Comparison of ENCODE assay signal across 1 cellular context in the genomic region with DNA sequence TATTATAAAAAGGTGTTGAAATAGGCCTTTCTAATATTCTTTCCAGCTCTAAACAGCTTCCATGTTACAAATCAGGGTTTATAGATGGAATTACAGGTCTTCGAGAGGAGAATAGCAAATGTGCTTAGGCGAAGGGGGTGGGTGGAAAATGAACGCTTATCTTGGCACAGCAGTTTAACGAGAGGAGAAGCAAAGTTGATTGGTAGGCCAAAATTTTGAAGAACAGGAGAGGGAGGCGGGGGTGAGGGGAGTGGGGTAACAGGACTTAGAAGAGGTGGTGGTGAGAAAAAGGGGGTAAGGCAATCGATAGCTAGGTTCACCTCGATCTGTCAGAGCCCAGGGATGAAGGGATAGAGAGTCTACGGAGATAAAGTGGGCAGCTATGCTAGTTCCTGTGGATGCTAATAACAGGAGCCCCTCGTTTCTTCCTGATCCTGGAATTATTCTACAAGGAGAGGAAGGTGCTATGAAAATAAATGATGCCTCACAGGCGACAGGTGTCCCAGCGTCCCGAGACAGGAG.
TF ChIP-seq lines count a peak whose summit lies in the region.

No MANE protein-coding gene starts in this region.

TF ChIP-seq in GM23338, 12 proteins besides CTCF, POLR2A, EP300 and RAD21 (continued from another document):
- TF ChIP-seq, protein P1, sequence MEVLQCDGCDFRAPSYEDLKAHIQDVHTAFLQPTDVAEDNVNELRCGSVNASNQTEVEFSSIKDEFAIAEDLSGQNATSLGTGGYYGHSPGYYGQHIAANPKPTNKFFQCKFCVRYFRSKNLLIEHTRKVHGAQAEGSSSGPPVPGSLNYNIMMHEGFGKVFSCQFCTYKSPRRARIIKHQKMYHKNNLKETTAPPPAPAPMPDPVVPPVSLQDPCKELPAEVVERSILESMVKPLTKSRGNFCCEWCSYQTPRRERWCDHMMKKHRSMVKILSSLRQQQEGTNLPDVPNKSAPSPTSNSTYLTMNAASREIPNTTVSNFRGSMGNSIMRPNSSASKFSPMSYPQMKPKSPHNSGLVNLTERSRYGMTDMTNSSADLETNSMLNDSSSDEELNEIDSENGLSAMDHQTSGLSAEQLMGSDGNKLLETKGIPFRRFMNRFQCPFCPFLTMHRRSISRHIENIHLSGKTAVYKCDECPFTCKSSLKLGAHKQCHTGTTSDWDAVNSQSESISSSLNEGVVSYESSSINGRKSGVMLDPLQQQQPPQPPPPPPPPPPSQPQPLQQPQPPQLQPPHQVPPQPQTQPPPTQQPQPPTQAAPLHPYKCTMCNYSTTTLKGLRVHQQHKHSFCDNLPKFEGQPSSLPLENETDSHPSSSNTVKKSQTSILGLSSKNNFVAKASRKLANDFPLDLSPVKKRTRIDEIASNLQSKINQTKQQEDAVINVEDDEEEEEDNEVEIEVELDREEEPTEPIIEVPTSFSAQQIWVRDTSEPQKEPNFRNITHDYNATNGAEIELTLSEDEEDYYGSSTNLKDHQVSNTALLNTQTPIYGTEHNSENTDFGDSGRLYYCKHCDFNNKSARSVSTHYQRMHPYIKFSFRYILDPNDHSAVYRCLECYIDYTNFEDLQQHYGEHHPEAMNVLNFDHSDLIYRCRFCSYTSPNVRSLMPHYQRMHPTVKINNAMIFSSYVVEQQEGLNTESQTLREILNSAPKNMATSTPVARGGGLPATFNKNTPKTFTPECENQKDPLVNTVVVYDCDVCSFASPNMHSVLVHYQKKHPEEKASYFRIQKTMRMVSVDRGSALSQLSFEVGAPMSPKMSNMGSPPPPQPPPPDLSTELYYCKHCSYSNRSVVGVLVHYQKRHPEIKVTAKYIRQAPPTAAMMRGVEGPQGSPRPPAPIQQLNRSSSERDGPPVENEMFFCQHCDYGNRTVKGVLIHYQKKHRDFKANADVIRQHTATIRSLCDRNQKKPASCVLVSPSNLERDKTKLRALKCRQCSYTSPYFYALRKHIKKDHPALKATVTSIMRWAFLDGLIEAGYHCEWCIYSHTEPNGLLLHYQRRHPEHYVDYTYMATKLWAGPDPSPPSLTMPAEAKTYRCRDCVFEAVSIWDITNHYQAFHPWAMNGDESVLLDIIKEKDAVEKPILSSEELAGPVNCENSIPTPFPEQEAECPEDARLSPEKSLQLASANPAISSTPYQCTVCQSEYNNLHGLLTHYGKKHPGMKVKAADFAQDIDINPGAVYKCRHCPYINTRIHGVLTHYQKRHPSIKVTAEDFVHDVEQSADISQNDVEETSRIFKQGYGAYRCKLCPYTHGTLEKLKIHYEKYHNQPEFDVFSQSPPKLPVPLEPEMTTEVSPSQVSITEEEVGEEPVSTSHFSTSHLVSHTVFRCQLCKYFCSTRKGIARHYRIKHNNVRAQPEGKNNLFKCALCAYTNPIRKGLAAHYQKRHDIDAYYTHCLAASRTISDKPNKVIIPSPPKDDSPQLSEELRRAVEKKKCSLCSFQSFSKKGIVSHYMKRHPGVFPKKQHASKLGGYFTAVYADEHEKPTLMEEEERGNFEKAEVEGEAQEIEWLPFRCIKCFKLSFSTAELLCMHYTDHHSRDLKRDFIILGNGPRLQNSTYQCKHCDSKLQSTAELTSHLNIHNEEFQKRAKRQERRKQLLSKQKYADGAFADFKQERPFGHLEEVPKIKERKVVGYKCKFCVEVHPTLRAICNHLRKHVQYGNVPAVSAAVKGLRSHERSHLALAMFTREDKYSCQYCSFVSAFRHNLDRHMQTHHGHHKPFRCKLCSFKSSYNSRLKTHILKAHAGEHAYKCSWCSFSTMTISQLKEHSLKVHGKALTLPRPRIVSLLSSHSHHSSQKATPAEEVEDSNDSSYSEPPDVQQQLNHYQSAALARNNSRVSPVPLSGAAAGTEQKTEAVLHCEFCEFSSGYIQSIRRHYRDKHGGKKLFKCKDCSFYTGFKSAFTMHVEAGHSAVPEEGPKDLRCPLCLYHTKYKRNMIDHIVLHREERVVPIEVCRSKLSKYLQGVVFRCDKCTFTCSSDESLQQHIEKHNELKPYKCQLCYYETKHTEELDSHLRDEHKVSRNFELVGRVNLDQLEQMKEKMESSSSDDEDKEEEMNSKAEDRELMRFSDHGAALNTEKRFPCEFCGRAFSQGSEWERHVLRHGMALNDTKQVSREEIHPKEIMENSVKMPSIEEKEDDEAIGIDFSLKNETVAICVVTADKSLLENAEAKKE (CRISPR knock-in tag; IDR thresholded peaks at IDR 0.05), result no peak
- TF ChIP-seq EZH2phosphoT487 (IDR thresholded peaks at IDR 0.05; ENCODE audit: unreplicated experiment), result no peak
- TF ChIP-seq STAT1 (IDR thresholded peaks at IDR 0.05; ENCODE audit: unreplicated experiment), result no peak
- no peak for TF ChIP-seq JUNB (IDR thresholded peaks at IDR 0.05; ENCODE audit: unreplicated experiment)
- no peak for TF ChIP-seq NANOG (IDR thresholded peaks at IDR 0.05; ENCODE audit: borderline replicate concordance)
- TF ChIP-seq ZNF331 (CRISPR knock-in tag; IDR thresholded peaks at IDR 0.05; ENCODE audit: low read depth), result no peak
- no peak for TF ChIP-seq POLR2AphosphoS5 (IDR thresholded peaks at IDR 0.05; ENCODE audit: low read depth)
